In genomic region chr16:52957199-52957598, GRCh38 we compare ENCODE assay signal across 30 cellular contexts.
"Had no signal": no experiment of that assay in that cellular context is flagged by ENCODE, and none has a peak within 500 bp of the region (broad histone marks: within the 10 kb centered on the region; RNA-seq: fewer than 3 reads in every experiment).

No MANE protein-coding gene starts in this region.

- H3K27ac ChIP-seq: body of pancreas, colonic mucosa, epithelial cell of prostate, esophagus squamous epithelium, gastroesophageal sphincter, heart right ventricle, hepatocyte, WERI-Rb-1 had no signal

- ATAC-seq: activated CD4-positive, CD25-positive, alpha-beta regulatory T cell treated with anti-CD3 and anti-CD28 coated beads, Interleukin-2, amount 50 U/mL, for 24 hours; activated CD8-positive, alpha-beta T cell treated with anti-CD3 and anti-CD28 coated beads for 36 hours; activated T-cell treated with anti-CD3 and anti-CD28 coated beads, Interleukin-2, amount 50 U/mL, for 4 hours; activated T-helper 17 cell treated with anti-CD3 and anti-CD28 coated beads, Interleukin-2, amount 50 U/mL, for 72 hours; body of pancreas; gastroesophageal sphincter; heart right ventricle had no signal

- H3K9me3 ChIP-seq: body of pancreas, colonic mucosa, esophagus squamous epithelium, gastroesophageal sphincter, heart right ventricle had no signal

- H3K4me1 ChIP-seq: colonic mucosa, esophagus squamous epithelium, gastroesophageal sphincter, heart right ventricle had no signal

- H3K4me3 ChIP-seq: body of pancreas, colonic mucosa, esophagus squamous epithelium, gastroesophageal sphincter, heart right ventricle, hepatocyte had no signal

- FAIRE-seq: endometrium, endothelial cell of umbilical vein had no signal

- DNase-seq: activated B cell treated with CpG ODN at 0.5 μM for 24 hours; activated CD4-positive, alpha-beta T cell treated with anti-CD3 and anti-CD28 coated beads for 48 hours; activated CD4-positive, alpha-beta T cell treated with anti-CD3 and anti-CD28 coated beads, Interleukin-2, amount 50 U/mL, for 1 hour; activated CD4-positive, alpha-beta T cell treated with anti-CD3 and anti-CD28 coated beads, Interleukin-2, amount 50 U/mL, for 48 hours; activated CD8-positive, alpha-beta memory T cell treated with anti-CD3 and anti-CD28 coated beads for 24 hours; activated CD8-positive, alpha-beta T cell treated with anti-CD3 and anti-CD28 coated beads for 36 hours; activated effector memory CD4-positive, alpha-beta T cell treated with Interleukin-2 at 50 U/mL for 16 hours; activated gamma-delta T cell treated with Interleukin-2 at 50 U/mL for 16 hours; activated naive CD4-positive, alpha-beta T cell treated with anti-CD3 and anti-CD28 coated beads, Interleukin-2, amount 50 U/mL, for 16 hours; activated naive CD4-positive, alpha-beta T cell treated with Interleukin-2 at 50 U/mL for 16 hours; activated T-cell treated with anti-CD3 and anti-CD28 coated beads, Interleukin-2, amount 50 U/mL, for 4 hours; amygdala; aorta; body of pancreas; central memory CD4-positive, alpha-beta T cell; cerebellar nuclear complex; colonic mucosa; effector CD8-positive, alpha-beta T cell; esophagus squamous epithelium; foreskin melanocyte; heart right ventricle; T1000; WERI-Rb-1 had no signal

- H3K36me3 ChIP-seq: colonic mucosa, esophagus squamous epithelium, gastroesophageal sphincter, heart right ventricle, WERI-Rb-1 had no signal
